In the genomic region with DNA sequence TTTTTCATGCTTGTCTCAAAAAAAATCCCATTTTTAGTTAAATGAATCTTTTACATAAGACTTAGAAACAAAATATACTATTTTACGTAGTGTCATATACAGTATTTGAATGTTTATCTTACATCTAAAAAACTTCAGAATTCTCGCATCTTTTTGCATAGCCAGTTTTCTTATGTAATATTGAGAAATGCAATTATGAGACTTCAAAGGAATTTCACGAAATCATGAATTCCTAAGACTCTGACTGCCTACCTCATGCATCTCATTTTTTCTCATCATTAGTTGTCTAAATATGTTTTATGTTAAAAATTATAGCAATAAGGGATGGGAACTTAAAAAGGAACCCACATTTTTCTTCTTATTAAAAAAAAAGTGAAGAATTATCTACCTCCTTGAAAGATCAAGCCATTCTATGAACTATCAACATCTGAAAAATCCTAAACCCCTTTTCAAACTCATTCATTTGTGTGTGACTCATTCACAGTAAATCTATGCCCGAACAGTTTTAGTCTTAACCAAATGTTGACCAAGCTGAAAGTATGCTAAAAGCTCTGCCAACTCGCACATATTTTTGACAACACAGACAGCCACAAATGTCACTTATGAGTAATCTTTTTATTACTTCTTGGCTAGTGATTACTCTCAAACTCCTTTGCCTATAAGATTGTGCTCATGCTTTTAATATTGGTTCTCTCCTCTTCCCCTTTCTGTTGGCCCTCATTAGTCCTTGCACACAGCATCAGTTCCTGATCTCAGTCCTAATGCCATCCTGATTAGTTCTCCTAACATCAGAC, we compare ENCODE assay signal across 8 cellular contexts.
A peak's percentile ranks its signal among the peaks of the same experiment; 100 is the strongest.
DNase-seq lines count a peak whose midpoint lies in the region.

No MANE protein-coding gene starts in this region.

- H3K4me3 ChIP-seq in HAP-1, result no peak overlapping the region

- in situ Hi-C loops in HAP-1 (cut with MboI; ENCODE audit: low sequenced_read_pairs), result no loop called here

- no peaks in the 10 kb centered on the region for H3K36me3 ChIP-seq in HAP-1 (replicated peaks)

- H3K9me3 ChIP-seq in HAP-1, result no peaks in the 10 kb centered on the region

- peak; percentile 73 for DNase-seq in ELR (ENCODE audit: low read depth)
- DNase-seq in HCEC 1CT, result peak; percentile 88
- DNase-seq in NCI-H226, result peak; percentile 81
- peak; percentile 38 for DNase-seq in foreskin melanocyte
- DNase-seq in HAP-1 (ENCODE audit: low spot score in 2 of 2), result no peak
- no peak for DNase-seq in SIG-M5 treated with dmso at 0.1 percent for 504 hours (lab: John Stamatoyannopoulos, UW; ENCODE audit: unreplicated experiment)
- DNase-seq in NCI-H1092 treated with DMSO at 0.1 percent for 48 hours (lab: John Stamatoyannopoulos, UW), result no peak
- DNase-seq in NCI-H2196 treated with DMSO at 0.1 percent for 48 hours (lab: John Stamatoyannopoulos, UW; ENCODE audit: unreplicated experiment), result no peak

- no peaks in the 10 kb centered on the region for H3K4me1 ChIP-seq in HAP-1

- no peaks in the 10 kb centered on the region for H3K27me3 ChIP-seq in HAP-1 (ENCODE audit: low read depth)

Comparison
In these comparisons a context has a peak if more than half of its experiments do, and no peak if none do; other contexts are left out.
1. DNase-seq: peak in ELR (single experiment), HCEC 1CT (single experiment), NCI-H226 (single experiment) and foreskin melanocyte (single experiment); none in HAP-1 (0 of 2), SIG-M5 treated with dmso at 0.1 percent for 504 hours (single experiment), NCI-H1092 treated with DMSO at 0.1 percent for 48 hours (single experiment) and NCI-H2196 treated with DMSO at 0.1 percent for 48 hours (single experiment).